ENCODE assay signal across 19 cellular contexts in the genomic region with DNA sequence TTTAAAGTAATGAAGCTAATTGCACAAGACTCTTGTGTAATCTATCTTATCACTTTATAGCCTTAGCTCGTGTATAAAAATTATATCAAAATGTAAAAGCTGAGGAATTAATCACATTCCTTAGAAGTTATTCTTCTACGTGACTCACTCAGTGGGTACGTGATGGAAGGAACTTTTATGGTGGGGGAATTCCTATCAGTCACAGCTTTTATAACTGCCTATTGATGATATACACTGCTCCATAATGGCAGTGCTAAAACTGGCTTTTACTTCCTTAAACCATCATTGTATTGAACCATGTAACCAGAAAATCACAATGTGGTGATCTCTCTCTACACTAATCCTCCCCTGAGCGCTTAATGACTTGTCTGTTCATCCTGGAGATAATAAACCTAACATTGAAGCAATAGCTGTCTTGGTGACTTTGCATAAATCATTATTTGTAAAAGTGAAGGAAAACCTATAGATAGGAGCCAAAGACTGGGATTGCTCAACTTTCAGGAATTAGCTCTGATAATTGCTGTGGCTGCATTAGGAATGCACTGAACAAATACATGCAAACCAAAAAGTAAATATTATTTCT.
DNase-seq lines count a peak whose midpoint lies in the region; ATAC-seq and TF ChIP-seq lines count a peak whose summit lies in the region.
"Had no signal": no experiment of that assay in that cellular context is flagged by ENCODE, and none has a peak within 500 bp of the region (broad histone marks: within the 10 kb centered on the region; RNA-seq: fewer than 3 reads in every experiment).

No MANE protein-coding gene starts in this region.

- intact Hi-C loops in Panc1 (cut with micrococcal nuclease; ENCODE audit: unreplicated experiment): no loop called here

- H3K4me1 ChIP-seq in Panc1 (ENCODE audit: control insufficient read depth, insufficient read depth, low read length): no peaks in the 10 kb centered on the region
- H3K4me1 ChIP-seq: ascending aorta had no signal

- H3K4me3 ChIP-seq in Panc1 (ENCODE audit: low read depth in 2 of 2, low read length in 2 of 2): no peak overlapping the region
- no peak overlapping the region for H3K4me3 ChIP-seq in skeletal muscle cell (ENCODE audit: low read depth, low read length)
- H3K4me3 ChIP-seq: ascending aorta had no signal

- in situ Hi-C loops in Panc1 (cut with HindIII; ENCODE audit: low pct_unique_long_range_greater_than_20kb, low sequenced_read_pairs): no loop called here

- peak; percentile 81 for ATAC-seq in Panc1
- ATAC-seq in HG02642 (IDR thresholded peaks at IDR 0.05; ENCODE audit: poor library complexity, unreplicated experiment): no peak
- ATAC-seq in GM18511 (IDR thresholded peaks at IDR 0.05; ENCODE audit: unreplicated experiment): no peak
- ATAC-seq: left lobe of liver; naive thymus-derived CD4-positive, alpha-beta T cell; right cardiac atrium had no signal

- no peaks in the 10 kb centered on the region for H3K27me3 ChIP-seq in Panc1 (ENCODE audit: control insufficient read depth, insufficient read depth, low read length)
- H3K27me3 ChIP-seq: ascending aorta had no signal

- no peak overlapping the region for H3K27ac ChIP-seq in Panc1 (ENCODE audit: low read length)
- H3K27ac ChIP-seq: ascending aorta had no signal

- BruUV-seq in Panc1 (replicated peaks; lab: Mats Ljungman, UMichigan): no TSS peak

- H3K9me3 ChIP-seq in Panc1 (ENCODE audit: control insufficient read depth, insufficient read depth, low read depth, low read length): no peaks in the 10 kb centered on the region

- no peak for TF ChIP-seq CTCF in Panc1 (IDR thresholded peaks at IDR 0.05)

- POLR2A ChIA-PET in Panc1 (lab: Charles Lee): no interaction called here

- no peaks in the 10 kb centered on the region for H3K36me3 ChIP-seq in Panc1 (ENCODE audit: control insufficient read depth, insufficient read depth, low read length)
- H3K36me3 ChIP-seq: ascending aorta had no signal

- DNase-seq in EL: peak; percentile 84
- DNase-seq in Panc1 (ENCODE audit: low read depth, low spot score): no peak
- peak; percentile 32 for DNase-seq in fibroblast of peridontal ligament (ENCODE audit: extremely low read depth)
- DNase-seq in skeletal muscle cell (ENCODE audit: low read depth): peak; percentile 31
- no peak for DNase-seq in hypothalamus (lab: John Stamatoyannopoulos, UW)
- DNase-seq in RPMI8226: no peak
- DNase-seq: activated CD4-positive, alpha-beta memory T cell treated with anti-CD3 and anti-CD28 coated beads for 36 hours; CD4-positive, alpha-beta T cell; effector memory CD4-positive, alpha-beta T cell; GDM1; H7; MV-4-11; naive thymus-derived CD4-positive, alpha-beta T cell; right cardiac atrium; stimulated activated naive CD4-positive, alpha-beta T cell treated with Interleukin-2 at 50 U/mL for 16 hours had no signal

- CTCF ChIA-PET in Panc1 (lab: Charles Lee): interaction anchor here (0.5 kb wide), 1 partner anchor 1504 kb away, joined by 3 read pairs; no protein-coding TSS in a partner anchor

Comparison
In these comparisons a context has a peak if more than half of its experiments do, and no peak if none do; other contexts are left out.
1. DNase-seq: peak in EL (single experiment), fibroblast of peridontal ligament (single experiment) and skeletal muscle cell (single experiment); none in Panc1 (single experiment), hypothalamus (0 of 51) and RPMI8226 (single experiment).